Comparison of ENCODE assay signal across 12 cellular contexts in genomic region chr6:169851641-169852503, GRCh38.
DNase-seq lines count a peak whose midpoint lies in the region; ATAC-seq and TF ChIP-seq lines count a peak whose summit lies in the region.
"Had no signal": no experiment of that assay in that cellular context is flagged by ENCODE, and none has a peak within 500 bp of the region (broad histone marks: within the 10 kb centered on the region; RNA-seq: fewer than 3 reads in every experiment).

No MANE protein-coding gene starts in this region.

- no peaks in the 10 kb centered on the region for H3K9me3 ChIP-seq in SJCRH30 (replicated peaks)
- H3K9me3 ChIP-seq: pancreas had no signal

- H3K4me3 ChIP-seq in SJCRH30: peak overlapping the region; percentile 13
- H3K4me3 ChIP-seq in fibroblast of pulmonary artery (replicated peaks; ENCODE audit: low read depth, low read length): no peak overlapping the region
- H3K4me3 ChIP-seq: pancreas had no signal

- TF ChIP-seq CTCF in fibroblast of pulmonary artery (IDR thresholded peaks at IDR 0.05; ENCODE audit: low read length, missing control alignments): no peak

- ATAC-seq in HG03460 (IDR thresholded peaks at IDR 0.05; ENCODE audit: unreplicated experiment) (no peak), GM21825 (IDR thresholded peaks at IDR 0.05; ENCODE audit: unreplicated experiment) (no peak)
- ATAC-seq: pancreas had no signal

- no peaks in the 10 kb centered on the region for H3K36me3 ChIP-seq in SJCRH30
- H3K36me3 ChIP-seq: pancreas had no signal

- peaks cover 4% of the 10 kb centered on the region for H3K4me1 ChIP-seq in SJCRH30
- H3K4me1 ChIP-seq: pancreas had no signal

- H3K27me3 ChIP-seq in SJCRH30: no peaks in the 10 kb centered on the region
- H3K27me3 ChIP-seq: pancreas had no signal

- peak overlapping the region; percentile 42 for H3K27ac ChIP-seq in SJCRH30
- H3K27ac ChIP-seq: HL-60, pancreas had no signal

- DNase-seq in Daoy (ENCODE audit: low read depth) (peak; percentile 83), SJCRH30 (peak; percentile 55 to 72), fibroblast of pulmonary artery (ENCODE audit: low read depth) (peak; percentile 72), non-pigmented ciliary epithelial cell (ENCODE audit: low read depth) (peak; percentile 54), cerebellar nuclear complex (lab: John Stamatoyannopoulos, UW) (no peak), DMS114 treated with DMSO at 0.1 percent for 48 hours (lab: John Stamatoyannopoulos, UW; ENCODE audit: unreplicated experiment) (no peak)
- DNase-seq: activated CD4-positive, CD25-positive, alpha-beta regulatory T cell; NCI-H446 treated with DMSO at 0.1 percent for 48 hours had no signal

Comparison
In these comparisons a context has a peak if more than half of its experiments do, and no peak if none do; other contexts are left out.
1. DNase-seq: peak in Daoy (single experiment), SJCRH30 (2 of 2), fibroblast of pulmonary artery (single experiment) and non-pigmented ciliary epithelial cell (single experiment); none in cerebellar nuclear complex (0 of 2) and DMS114 treated with DMSO at 0.1 percent for 48 hours (single experiment).